27 cellular contexts compared by ENCODE assay signal in genomic region chr3:32891365-32891764, GRCh38.
"Had no signal": no experiment of that assay in that cellular context is flagged by ENCODE, and none has a peak within 500 bp of the region (broad histone marks: within the 10 kb centered on the region; RNA-seq: fewer than 3 reads in every experiment).

No MANE protein-coding gene starts in this region.

- H3K4me1 Mint-ChIP-seq: activated naive CD4-positive, alpha-beta T cell treated with anti-CD3 and anti-CD28 coated beads, Interleukin-2, amount 50 U/mL, for 24 hours had no signal

- H3K27ac Mint-ChIP-seq: activated CD8-positive, alpha-beta T cell treated with anti-CD3 and anti-CD28 coated beads for 36 hours; activated naive CD4-positive, alpha-beta T cell treated with anti-CD3 and anti-CD28 coated beads for 36 hours; activated naive CD4-positive, alpha-beta T cell treated with anti-CD3 and anti-CD28 coated beads, Interleukin-2, amount 50 U/mL, for 24 hours; activated naive CD8-positive, alpha-beta T cell treated with anti-CD3 and anti-CD28 coated beads for 36 hours; activated naive CD8-positive, alpha-beta T cell treated with anti-CD3 and anti-CD28 coated beads, Interleukin-2, amount 50 U/mL, for 24 hours; activated T-helper 2 cell treated with anti-CD3 and anti-CD28 coated beads, Interferon-gamma antibody, Interleukin-2, Interleukin-4, amounts not matched to agents 10 μg/mL and 5 μg/mL and 100 μg/mL, durations not matched to agents 14 hours and 24 hours and 36 hours; effector memory CD8-positive, alpha-beta T cell; T-helper 17 cell; T-helper 2 cell treated with Interferon-gamma antibody and Interleukin-4, amounts not matched to agents 5 μg/mL and 100 μg/mL, for 36 hours had no signal

- H3K36me3 ChIP-seq: adrenal gland had no signal

- H3K27ac ChIP-seq: adrenal gland, body of pancreas had no signal

- H3K4me3 Mint-ChIP-seq: activated CD8-positive, alpha-beta T cell treated with anti-CD3 and anti-CD28 coated beads for 36 hours; activated naive CD4-positive, alpha-beta T cell treated with anti-CD3 and anti-CD28 coated beads for 36 hours; activated naive CD4-positive, alpha-beta T cell treated with anti-CD3 and anti-CD28 coated beads, Interleukin-2, amount 50 U/mL, for 24 hours; activated naive CD8-positive, alpha-beta T cell treated with anti-CD3 and anti-CD28 coated beads for 36 hours; activated naive CD8-positive, alpha-beta T cell treated with anti-CD3 and anti-CD28 coated beads, Interleukin-2, amount 50 U/mL, for 24 hours; activated T-cell treated with anti-CD3 and anti-CD28 coated beads, Interleukin-2, amount 50 U/mL, for 4 hours; effector memory CD8-positive, alpha-beta T cell; T-helper 17 cell; T-helper 2 cell treated with Interferon-gamma antibody and Interleukin-4, amounts not matched to agents 5 μg/mL and 100 μg/mL, for 36 hours had no signal

- H3K27me3 ChIP-seq: body of pancreas had no signal

- H3K36me3 Mint-ChIP-seq: activated naive CD4-positive, alpha-beta T cell treated with anti-CD3 and anti-CD28 coated beads, Interleukin-2, amount 50 U/mL, for 24 hours; activated naive CD8-positive, alpha-beta T cell treated with anti-CD3 and anti-CD28 coated beads for 36 hours had no signal

- H3K4me3 ChIP-seq: adrenal gland, body of pancreas had no signal

- H3K4me1 ChIP-seq: adrenal gland, body of pancreas had no signal

- ATAC-seq: activated CD8-positive, alpha-beta T cell treated with anti-CD3 and anti-CD28 coated beads for 36 hours; activated naive CD8-positive, alpha-beta T cell treated with anti-CD3 and anti-CD28 coated beads, Interleukin-2, amount 50 U/mL, for 24 hours; activated T-cell treated with anti-CD3 and anti-CD28 coated beads, Interleukin-2, amount 50 U/mL, for 4 hours; body of pancreas; effector memory CD8-positive, alpha-beta T cell; esophagus mucosa; T-helper 17 cell had no signal

- H3K9me3 Mint-ChIP-seq: activated CD8-positive, alpha-beta T cell treated with anti-CD3 and anti-CD28 coated beads for 36 hours; activated naive CD4-positive, alpha-beta T cell treated with anti-CD3 and anti-CD28 coated beads for 36 hours; activated naive CD4-positive, alpha-beta T cell treated with anti-CD3 and anti-CD28 coated beads, Interleukin-2, amount 50 U/mL, for 24 hours; activated naive CD8-positive, alpha-beta T cell treated with anti-CD3 and anti-CD28 coated beads for 36 hours; activated naive CD8-positive, alpha-beta T cell treated with anti-CD3 and anti-CD28 coated beads, Interleukin-2, amount 50 U/mL, for 24 hours; activated T-cell treated with anti-CD3 and anti-CD28 coated beads, Interleukin-2, amount 50 U/mL, for 4 hours; activated T-helper 2 cell treated with anti-CD3 and anti-CD28 coated beads, Interferon-gamma antibody, Interleukin-2, Interleukin-4, amounts not matched to agents 10 μg/mL and 5 μg/mL and 100 μg/mL, durations not matched to agents 14 hours and 24 hours and 36 hours; effector memory CD8-positive, alpha-beta T cell; T-helper 2 cell treated with Interferon-gamma antibody and Interleukin-4, amounts not matched to agents 5 μg/mL and 100 μg/mL, for 36 hours had no signal

- DNase-seq: activated CD4-positive, alpha-beta T cell treated with anti-CD3 and anti-CD28 coated beads for 48 hours; activated CD4-positive, alpha-beta T cell treated with anti-CD3 and anti-CD28 coated beads, Interleukin-2, amount 50 U/mL, for 1 hour; activated CD4-positive, alpha-beta T cell treated with anti-CD3 and anti-CD28 coated beads, Interleukin-2, amount 50 U/mL, for 48 hours; activated CD8-positive, alpha-beta memory T cell treated with anti-CD3 and anti-CD28 coated beads for 24 hours; activated CD8-positive, alpha-beta T cell treated with anti-CD3 and anti-CD28 coated beads for 36 hours; activated effector memory CD4-positive, alpha-beta T cell treated with anti-CD3 and anti-CD28 coated beads, Interleukin-2, amount 50 U/mL, for 16 hours; activated naive CD4-positive, alpha-beta T cell treated with anti-CD3 and anti-CD28 coated beads for 36 hours; activated naive CD8-positive, alpha-beta T cell treated with anti-CD3 and anti-CD28 coated beads for 36 hours; activated naive CD8-positive, alpha-beta T cell treated with anti-CD3 and anti-CD28 coated beads, Interleukin-2, amount 50 U/mL, for 24 hours; activated T-cell treated with anti-CD3 and anti-CD28 coated beads, Interleukin-2, amount 50 U/mL, for 4 hours; adrenal gland; amygdala; aorta; body of pancreas; caudate nucleus; cortex of kidney; dermis blood vessel endothelial cell; effector CD4-positive, alpha-beta T cell; effector memory CD8-positive, alpha-beta T cell; foreskin fibroblast; head of caudate nucleus; hippocampal formation; T-helper 17 cell had no signal

- H3K9me3 ChIP-seq: adrenal gland, body of pancreas had no signal
